Comparison of ENCODE assay signal across 24 cellular contexts in the genomic region with DNA sequence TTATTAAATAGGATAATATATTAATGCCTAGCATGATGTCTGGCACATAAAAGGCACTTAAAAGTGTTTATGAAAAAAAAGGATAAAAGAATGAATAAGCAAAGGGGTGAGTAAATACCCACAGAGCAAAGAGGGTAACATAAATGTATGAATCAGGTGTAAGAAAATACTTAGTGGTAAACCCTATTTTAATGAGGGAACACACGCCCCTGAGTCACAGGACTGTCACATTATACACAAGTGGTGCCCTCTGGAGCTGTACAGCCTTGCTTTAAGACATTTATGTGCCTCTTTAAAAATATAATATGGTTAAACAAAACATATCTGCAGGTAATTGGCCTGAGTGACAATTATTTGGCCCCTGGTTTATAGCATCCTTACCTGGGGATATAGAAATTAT.
"Had no signal": no experiment of that assay in that cellular context is flagged by ENCODE, and none has a peak within 500 bp of the region (broad histone marks: within the 10 kb centered on the region; RNA-seq: fewer than 3 reads in every experiment).

No MANE protein-coding gene starts in this region.

- ATAC-seq: activated T-cell treated with anti-CD3 and anti-CD28 coated beads, Interleukin-2, amount 50 U/mL, for 4 hours; T-helper 17 cell had no signal

- H3K27ac ChIP-seq: KMS-11, VCaP had no signal

- H3K9ac ChIP-seq: KMS-11 had no signal

- H3K4me2 ChIP-seq: KMS-11 had no signal

- DNase-seq: activated CD4-positive, alpha-beta memory T cell treated with anti-CD3 and anti-CD28 coated beads for 36 hours; activated CD4-positive, alpha-beta T cell treated with anti-CD3 and anti-CD28 coated beads, Interleukin-2, amount 10 ng/mL, durations not matched to agents 7 days and 5 days; activated CD4-positive, CD25-positive, alpha-beta regulatory T cell; activated CD8-positive, alpha-beta memory T cell treated with anti-CD3 and anti-CD28 coated beads for 24 hours; activated gamma-delta T cell; activated naive CD4-positive, alpha-beta T cell treated with anti-CD3 and anti-CD28 coated beads for 36 hours; activated T-cell treated with anti-CD3 and anti-CD28 coated beads, Interleukin-2, amount 50 U/mL, for 4 hours; amygdala; cerebellar nuclear complex; MM.1S; NCI-H1105; NCI-H1436; NCI-H1694 treated with DMSO at 0.1 percent for 48 hours; NCI-H2029 treated with DMSO at 0.1 percent for 48 hours; NCI-H345; NCI-H510A treated with DMSO at 0.1 percent for 48 hours; NCI-H69; NK-92 treated with Interleukin-12 subunit alpha and Interleukin-12 subunit beta, amount 100 ng/mL, for 24 hours; OCI-M1; SHP77 treated with DMSO at 0.1 percent for 48 hours; T-helper 17 cell; T1000 had no signal
